ENCODE assay signal across 8 cellular contexts in the genomic region with DNA sequence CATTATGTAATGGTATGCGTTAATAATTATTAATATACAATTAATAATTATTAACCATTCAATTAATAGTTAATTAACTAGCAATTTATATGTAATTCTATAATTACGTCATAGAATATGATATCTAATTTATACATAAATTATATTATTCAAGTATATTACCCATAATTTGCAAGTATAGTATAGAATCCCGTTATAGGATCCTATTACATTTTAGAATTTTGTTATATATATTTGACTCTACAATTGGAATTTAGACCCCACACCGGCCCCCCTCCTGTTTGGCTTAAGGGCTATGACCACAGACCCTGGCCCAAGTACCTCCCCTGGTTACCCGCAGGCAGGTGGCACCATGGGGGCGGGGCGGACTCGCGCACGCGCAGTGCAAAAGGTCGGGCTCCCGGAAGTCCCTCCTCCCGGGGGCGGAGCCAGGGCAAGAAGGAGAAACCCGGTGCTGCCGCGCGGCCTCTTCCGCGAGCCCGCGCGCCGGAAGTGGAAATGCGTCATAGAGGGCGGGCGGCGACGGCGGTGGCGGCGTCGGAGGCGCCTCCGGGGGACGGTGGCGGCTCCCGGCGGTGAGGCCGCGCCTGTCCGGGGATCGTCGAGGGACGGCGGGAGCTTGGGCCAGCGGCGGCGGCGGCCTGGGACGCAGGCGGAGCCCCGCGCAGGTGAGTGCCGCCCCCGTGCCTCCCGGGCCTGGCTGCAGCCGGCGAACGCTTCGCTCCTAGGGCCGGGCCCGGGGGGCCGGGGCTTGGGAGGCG. TPM values are rescaled to one million over a fixed set of nuclear protein-coding genes. Genes with fewer than 3 reads are reported as not detected.
DNase-seq lines count a peak whose midpoint lies in the region; TF ChIP-seq lines count a peak whose summit lies in the region.

AKAP17A (plus strand) TSS at position 503 of the 761 bp plus-strand sequence. CDS start 1,859 bp downstream, outside the sequence.

- DNase-seq in ELR (ENCODE audit: low read depth) (peak; percentile 94), HAP-1 (ENCODE audit: low spot score in 2 of 2) (peak; percentile 85 to 98), MM.1S (peak; percentile 90), SHP77 treated with DMSO at 0.1 percent for 48 hours (lab: John Stamatoyannopoulos, UW) (peak; percentile 21), fibroblast of villous mesenchyme (ENCODE audit: low read depth) (peak; percentile 94), nephron progenitor cell (peak; percentile 98)
- DNase-seq in activated effector memory CD4-positive, alpha-beta T cell treated with anti-CD3 and anti-CD28 coated beads, Interleukin-2, amount 50 U/mL, for 16 hours, result peak; percentile 100

- H3K79me2 ChIP-seq in MM.1S (ENCODE audit: low read length), result peaks cover 45% of the 10 kb centered on the region

- peak within 1 kb of the TSS; percentile 63 for H3K4me2 ChIP-seq in MM.1S (ENCODE audit: low read depth, low read length)

- H3K9me3 ChIP-seq in HAP-1 (no peaks in the 10 kb centered on the region), MM.1S (replicated peaks; ENCODE audit: insufficient read depth, low read length) (no peaks in the 10 kb centered on the region)

- peaks cover 6% of the 10 kb centered on the region for H3F3A ChIP-seq in MM.1S (ENCODE audit: insufficient read depth, low read length)

- H3K9me3 Mint-ChIP-seq in nephron progenitor cell, result no peaks in the 10 kb centered on the region
- H3K9me3 Mint-ChIP-seq in stimulated activated naive CD8-positive, alpha-beta T cell treated with anti-CD3 and anti-CD28 coated beads, Interleukin-15, Interleukin-2, amounts not matched to agents 100 ng/mL and 50 ng/mL, for 24 hours, result no peaks in the 10 kb centered on the region

- peak within 1 kb of the TSS; percentile 58; the same call in 1 of the 2 replicates for H3K27ac ChIP-seq in MM.1S (ENCODE audit: low read length)

- peaks cover 4% of the 10 kb centered on the region for H3K27me3 Mint-ChIP-seq in nephron progenitor cell (ENCODE audit: low read depth, poor library complexity)
- H3K27me3 Mint-ChIP-seq in stimulated activated naive CD8-positive, alpha-beta T cell treated with anti-CD3 and anti-CD28 coated beads, Interleukin-15, Interleukin-2, amounts not matched to agents 100 ng/mL and 50 ng/mL, for 24 hours, result no peaks in the 10 kb centered on the region

- H3K27me3 ChIP-seq in HAP-1 (ENCODE audit: low read depth) (no peaks in the 10 kb centered on the region), MM.1S (replicated peaks; ENCODE audit: insufficient read depth, low read length) (no peaks in the 10 kb centered on the region)

- H3K4me3 ChIP-seq in HAP-1, result peak within 1 kb of the TSS; percentile 71
- H3K4me3 ChIP-seq in MM.1S (ENCODE audit: low read length), result peak within 1 kb of the TSS; percentile 81
- H3K4me3 ChIP-seq in fibroblast of villous mesenchyme (ENCODE audit: low read depth, low read length), result peak within 1 kb of the TSS; percentile 96

- peak within 1 kb of the TSS; percentile 94 for H3K4me3 Mint-ChIP-seq in nephron progenitor cell
- peak within 1 kb of the TSS; percentile 92 for H3K4me3 Mint-ChIP-seq in stimulated activated naive CD8-positive, alpha-beta T cell treated with anti-CD3 and anti-CD28 coated beads, Interleukin-15, Interleukin-2, amounts not matched to agents 100 ng/mL and 50 ng/mL, for 24 hours

- H3K4me1 Mint-ChIP-seq in nephron progenitor cell, result peaks cover 14% of the 10 kb centered on the region
- H3K4me1 Mint-ChIP-seq in stimulated activated naive CD8-positive, alpha-beta T cell treated with anti-CD3 and anti-CD28 coated beads, Interleukin-15, Interleukin-2, amounts not matched to agents 100 ng/mL and 50 ng/mL, for 24 hours (ENCODE audit: low read depth), result peaks cover 31% of the 10 kb centered on the region

- peak within 1 kb of the TSS; percentile 88 for H3K9ac ChIP-seq in MM.1S (ENCODE audit: low read length)

- no peaks in the 10 kb centered on the region for H3K9me2 ChIP-seq in MM.1S (replicated peaks; ENCODE audit: insufficient read depth, low read length)

- H3K36me3 ChIP-seq in HAP-1 (replicated peaks) (peaks cover 29% of the 10 kb centered on the region), MM.1S (replicated peaks; ENCODE audit: insufficient read depth, low read length) (peaks cover 6% of the 10 kb centered on the region; the same call in 1 of the 2 replicates)

- peak within 1 kb of the TSS; percentile 83 for H3K27ac Mint-ChIP-seq in nephron progenitor cell
- peak within 1 kb of the TSS; percentile 94 for H3K27ac Mint-ChIP-seq in stimulated activated naive CD8-positive, alpha-beta T cell treated with anti-CD3 and anti-CD28 coated beads, Interleukin-15, Interleukin-2, amounts not matched to agents 100 ng/mL and 50 ng/mL, for 24 hours

- no peak within 1 kb of the TSS for H2AFZ ChIP-seq in MM.1S (ENCODE audit: low read length)

- TF ChIP-seq CTCF in MM.1S (IDR thresholded peaks at IDR 0.05; ENCODE audit: low read length) (no peak), fibroblast of villous mesenchyme (IDR thresholded peaks at IDR 0.05; ENCODE audit: insufficient read depth, low read depth, low read length) (no peak), nephron progenitor cell (IDR thresholded peaks at IDR 0.05) (no peak)

- in situ Hi-C loops in HAP-1 (cut with MboI; ENCODE audit: low sequenced_read_pairs), result no loop called here

- H3K36me3 Mint-ChIP-seq in nephron progenitor cell (ENCODE audit: low read depth), result peaks cover 23% of the 10 kb centered on the region
- H3K36me3 Mint-ChIP-seq in stimulated activated naive CD8-positive, alpha-beta T cell treated with anti-CD3 and anti-CD28 coated beads, Interleukin-15, Interleukin-2, amounts not matched to agents 100 ng/mL and 50 ng/mL, for 24 hours (ENCODE audit: low read depth), result peaks cover 35% of the 10 kb centered on the region

- 0 out of 2 replicates have a peak, but pooled peaks cover 3% of the 10 kb centered on the region for H4K20me1 ChIP-seq in MM.1S (ENCODE audit: insufficient read depth, low read length)

- no peaks in the 10 kb centered on the region; the same call in 1 of the 2 replicates for H3K4me1 ChIP-seq in HAP-1
- H3K4me1 ChIP-seq in MM.1S (ENCODE audit: low read length), result peaks cover 7% of the 10 kb centered on the region

RNA-seq across cellular contexts. Expression of gene AKAP17A, which starts in this region (rescaled TPM):
- total RNA-seq in fibroblast of villous mesenchyme, result 22.0 and 23.2 TPM in 2 replicates

Comparison
In these comparisons a context has a peak if more than half of its experiments do, and no peak if none do; other contexts are left out.
1. Peak in every context shown above with its lines: DNase-seq, H3K4me3 ChIP-seq and H3K27ac ChIP-seq.
2. DNase-seq: peak in every context shown above with its lines; median percentile 100 in activated effector memory CD4-positive, alpha-beta T cell treated with anti-CD3 and anti-CD28 coated beads, Interleukin-2, amount 50 U/mL, for 16 hours; 98 in nephron progenitor cell; 94 in ELR; 94 in fibroblast of villous mesenchyme; 92 in HAP-1; 90 in MM.1S; 21 in SHP77 treated with DMSO at 0.1 percent for 48 hours.